8 cellular contexts compared by ENCODE assay signal in genomic region chr19:3573162-3573857, GRCh38. TPM values are rescaled to one million over a fixed set of nuclear protein-coding genes. Genes with fewer than 3 reads are reported as not detected.
DNase-seq lines count a peak whose midpoint lies in the region; ATAC-seq and TF ChIP-seq lines count a peak whose summit lies in the region.

No MANE protein-coding gene starts in this region.

- no peak for TF ChIP-seq CTCF in CD8-positive, alpha-beta T cell (IDR thresholded peaks at IDR 0.05)
- TF ChIP-seq CTCF in GM23338 (conservative IDR thresholded peaks at IDR 0.05; ENCODE audit: low read depth in 2 of 2) (no peak), epithelial cell of esophagus (IDR thresholded peaks at IDR 0.05; ENCODE audit: insufficient read depth, low read depth, low read length, missing control alignments) (no peak), neural progenitor cell (IDR thresholded peaks at IDR 0.05) (no peak)

- peak in 2 of 7 experiments; percentile 27 to 52 for DNase-seq in CD8-positive, alpha-beta T cell
- DNase-seq in GM23338 (ENCODE audit: low spot score), result peak; percentile 51
- peak; percentile 34 for DNase-seq in RKO (ENCODE audit: low spot score)
- no peak for DNase-seq in epithelial cell of esophagus (ENCODE audit: low read depth)
- peak; percentile 61 for DNase-seq in neural progenitor cell (ENCODE audit: low spot score)
- no peak for DNase-seq in mucosa of gallbladder (ENCODE audit: low spot score)
- no peak for DNase-seq in cortex of kidney (lab: John Stamatoyannopoulos, UW)

- no peaks in the 10 kb centered on the region for H3K79me2 ChIP-seq in GM23338 (replicated peaks; ENCODE audit: insufficient read depth)
- peaks cover 6% of the 10 kb centered on the region for H3K79me2 ChIP-seq in neural progenitor cell (ENCODE audit: low read depth)

- H3K9me3 Mint-ChIP-seq in CD8-positive, alpha-beta T cell, result no peaks in the 10 kb centered on the region
- no peaks in the 10 kb centered on the region for H3K9me3 Mint-ChIP-seq in GM23338
- no peaks in the 10 kb centered on the region for H3K9me3 Mint-ChIP-seq in neural progenitor cell

- no peak for ATAC-seq in CD8-positive, alpha-beta T cell
- ATAC-seq in GM23338 (peak; percentile 2), GM21381 (IDR thresholded peaks at IDR 0.05; ENCODE audit: unreplicated experiment) (no peak)

- intact Hi-C loops in CD8-positive, alpha-beta T cell (cut with DNase I, micrococcal nuclease), result loop anchor here (2.0 to 5.0 kb wide), 3 partner anchors 67 to 414 kb away; partner anchors contain the start of genes EEF2 (in 2 of the 2) and FZR1 (in 1 of the 2)

- peak overlapping the region; percentile 45 for H3K27ac ChIP-seq in CD8-positive, alpha-beta T cell (ENCODE audit: low read depth, low read length)
- no peak overlapping the region for H3K27ac ChIP-seq in GM23338 (ENCODE audit: low read depth)
- H3K27ac ChIP-seq in neural progenitor cell, result no peak overlapping the region

- H3K9ac ChIP-seq in neural progenitor cell, result peak overlapping the region; percentile 82

- no peaks in the 10 kb centered on the region for H3K27me3 Mint-ChIP-seq in CD8-positive, alpha-beta T cell (ENCODE audit: low read depth)
- H3K27me3 Mint-ChIP-seq in GM23338 (ENCODE audit: insufficient read depth, low read depth, poor library complexity) (peaks cover 28% of the 10 kb centered on the region), neural progenitor cell (ENCODE audit: insufficient read depth, low read depth) (peaks cover 9% of the 10 kb centered on the region)

- CTCF ChIA-PET in CD8-positive, alpha-beta T cell (lab: Charles Lee), result interaction anchor here (1.0 to 1.5 kb wide), 2 partner anchors 28 to 45 kb away, joined by 3 to 4 read pairs; no protein-coding TSS in a partner anchor

- H3K36me3 ChIP-seq in CD8-positive, alpha-beta T cell (ENCODE audit: insufficient read depth, low read length), result no peaks in the 10 kb centered on the region
- H3K36me3 ChIP-seq in GM23338 (ENCODE audit: insufficient read depth) (no peaks in the 10 kb centered on the region), neural progenitor cell (no peaks in the 10 kb centered on the region)

- H3K4me3 ChIP-seq in CD8-positive, alpha-beta T cell (ENCODE audit: low read depth, low read length), result peak overlapping the region; percentile 65
- H3K4me3 ChIP-seq in GM23338 (peak overlapping the region; percentile 92), epithelial cell of esophagus (ENCODE audit: low read length) (peak overlapping the region; percentile 84), neural progenitor cell (peak overlapping the region; percentile 95)

- H2AFZ ChIP-seq in GM23338 (0 out of 2 replicates have a peak overlapping the region, but pooled peaks have one; percentile 7), neural progenitor cell (replicated peaks) (no peak overlapping the region)

- H3K4me2 ChIP-seq in GM23338 (peak overlapping the region; percentile 91), neural progenitor cell (peak overlapping the region; percentile 93)

- H3K9me2 ChIP-seq in GM23338 (ENCODE audit: insufficient read depth), result no peaks in the 10 kb centered on the region

- H3K9me3 ChIP-seq in CD8-positive, alpha-beta T cell (ENCODE audit: low read length), result no peaks in the 10 kb centered on the region
- H3K9me3 ChIP-seq in neural progenitor cell (ENCODE audit: low read depth), result no peaks in the 10 kb centered on the region

- H3K4me3 Mint-ChIP-seq in CD8-positive, alpha-beta T cell, result peak overlapping the region; percentile 77
- H3K4me3 Mint-ChIP-seq in GM23338 (peak overlapping the region; percentile 77), neural progenitor cell (peak overlapping the region; percentile 88)

- H3K4me1 Mint-ChIP-seq in CD8-positive, alpha-beta T cell (ENCODE audit: low read depth), result peaks cover 18% of the 10 kb centered on the region
- H3K4me1 Mint-ChIP-seq in GM23338, result peaks cover 16% of the 10 kb centered on the region
- peaks cover 29% of the 10 kb centered on the region for H3K4me1 Mint-ChIP-seq in neural progenitor cell

- peaks cover 15% of the 10 kb centered on the region for H3K4me1 ChIP-seq in CD8-positive, alpha-beta T cell (ENCODE audit: insufficient read depth, low read length)
- H3K4me1 ChIP-seq in GM23338 (ENCODE audit: insufficient read depth), result peaks cover 19% of the 10 kb centered on the region
- peaks cover 15% of the 10 kb centered on the region for H3K4me1 ChIP-seq in neural progenitor cell

- H4K20me1 ChIP-seq in GM23338 (replicated peaks; ENCODE audit: insufficient read depth), result peaks cover 6% of the 10 kb centered on the region
- H4K20me1 ChIP-seq in neural progenitor cell (ENCODE audit: low read depth), result peaks cover 51% of the 10 kb centered on the region

- H3F3A ChIP-seq in GM23338 (replicated peaks; ENCODE audit: low read depth) (peaks cover 11% of the 10 kb centered on the region), neural progenitor cell (ENCODE audit: low read depth) (peaks cover 41% of the 10 kb centered on the region)

- no peak overlapping the region for H3K27ac Mint-ChIP-seq in CD8-positive, alpha-beta T cell
- H3K27ac Mint-ChIP-seq in GM23338, result no peak overlapping the region
- no peak overlapping the region for H3K27ac Mint-ChIP-seq in neural progenitor cell

- H3K36me3 Mint-ChIP-seq in CD8-positive, alpha-beta T cell, result peaks cover 12% of the 10 kb centered on the region
- H3K36me3 Mint-ChIP-seq in GM23338 (ENCODE audit: low read depth) (peaks cover 12% of the 10 kb centered on the region), neural progenitor cell (peaks cover 7% of the 10 kb centered on the region)

- POLR2A ChIA-PET in CD8-positive, alpha-beta T cell (lab: Charles Lee), result interaction anchor here (0.9 kb wide), 1 partner anchor 16 kb away, joined by 3 read pairs; the partner anchor contains the start of gene MFSD12

- H3K27me3 ChIP-seq in CD8-positive, alpha-beta T cell (ENCODE audit: insufficient read depth, low read length), result no peaks in the 10 kb centered on the region
- H3K27me3 ChIP-seq in GM23338 (ENCODE audit: insufficient read depth) (no peaks in the 10 kb centered on the region), neural progenitor cell (peaks cover 38% of the 10 kb centered on the region)

TF ChIP-seq in GM23338, 12 proteins besides CTCF, POLR2A, EP300 and RAD21 (continues in another document):
- no peak for TF ChIP-seq ETS1 (IDR thresholded peaks at IDR 0.05)
- no peak for TF ChIP-seq JUNB (IDR thresholded peaks at IDR 0.05; ENCODE audit: unreplicated experiment)
- no peak for TF ChIP-seq EZH2phosphoT487 (IDR thresholded peaks at IDR 0.05; ENCODE audit: unreplicated experiment)
- TF ChIP-seq POLR2AphosphoS5 (IDR thresholded peaks at IDR 0.05; ENCODE audit: low read depth), result no peak

RNA-seq across cellular contexts. Expression of gene HMG20B, which starts 0.6 kb away (rescaled TPM):
- total RNA-seq in CD8-positive, alpha-beta T cell, result 10 to 100 TPM; 32.3 to 37.8 TPM
- total RNA-seq in GM23338 (2014; rRNA removed; shearing (Covaris generic)), result 107 and 130 TPM in 2 replicates
- polyA plus RNA-seq in GM23338 (2016; fragmentation: Nextera tagmentation; extraction: Ambion mirVana), result 74.1 and 77.8 TPM in 2 replicates
- total RNA-seq in neural progenitor cell (ENCODE audit: low replicate concordance), result 51.4 and 135 TPM in 2 replicates
- 100 TPM for total RNA-seq in mucosa of gallbladder

RNA-seq across cellular contexts. Expression of gene GIPC3, which starts 12.0 kb away (rescaled TPM):
- total RNA-seq in CD8-positive, alpha-beta T cell, result under 1 TPM; 0.19 to 0.49 TPM
- 0.59 and 1.6 TPM in 2 replicates for total RNA-seq in GM23338 (2014; rRNA removed; shearing (Covaris generic))
- polyA plus RNA-seq in GM23338 (2016; fragmentation: Nextera tagmentation; extraction: Ambion mirVana), result 0.26 and 0.48 TPM in 2 replicates
- total RNA-seq in neural progenitor cell (ENCODE audit: low replicate concordance) (0.09 TPM in 1 of 2 replicates, not detected in the other), mucosa of gallbladder (1.3 TPM)

RNA-seq across cellular contexts. Expression of gene MFSD12, which starts 15.9 kb away (rescaled TPM):
- 10 to 100 TPM; 42.3 to 42.7 TPM for total RNA-seq in CD8-positive, alpha-beta T cell
- 75.5 and 91.1 TPM in 2 replicates for total RNA-seq in GM23338 (2014; rRNA removed; shearing (Covaris generic))
- polyA plus RNA-seq in GM23338 (2016; fragmentation: Nextera tagmentation; extraction: Ambion mirVana), result 35.3 and 36.1 TPM in 2 replicates
- 34.1 and 47.6 TPM in 2 replicates for total RNA-seq in neural progenitor cell (ENCODE audit: low replicate concordance)
- total RNA-seq in mucosa of gallbladder, result 64.1 TPM

RNA-seq across cellular contexts. Expression of gene TBXA2R, which starts 33.4 kb away (rescaled TPM):
- 1 to 10 TPM; 2.3 to 2.6 TPM for total RNA-seq in CD8-positive, alpha-beta T cell
- 0.73 and 0.82 TPM in 2 replicates for total RNA-seq in GM23338 (2014; rRNA removed; shearing (Covaris generic))
- polyA plus RNA-seq in GM23338 (2016; fragmentation: Nextera tagmentation; extraction: Ambion mirVana), result 0.42 and 0.47 TPM in 2 replicates
- total RNA-seq in neural progenitor cell (ENCODE audit: low replicate concordance) (0.09 TPM in 1 of 2 replicates, not detected in the other), mucosa of gallbladder (4.9 TPM)

RNA-seq across cellular contexts. Expression of gene TEKTIP1, which starts 34.3 kb away (rescaled TPM):
- total RNA-seq in CD8-positive, alpha-beta T cell, result 1 to 10 TPM; 5.2 to 6.4 TPM
- not detected in 2 replicates for total RNA-seq in GM23338 (2014; rRNA removed; shearing (Covaris generic))
- polyA plus RNA-seq in GM23338 (2016; fragmentation: Nextera tagmentation; extraction: Ambion mirVana), result 0.50 TPM in 1 of 2 replicates, not detected in the other
- total RNA-seq in neural progenitor cell (ENCODE audit: low replicate concordance), result not detected in 2 replicates
- 10.3 TPM for total RNA-seq in mucosa of gallbladder

Comparison
In these comparisons a context has a peak if more than half of its experiments do, and no peak if none do; other contexts are left out.
1. DNase-seq: peak in GM23338 (single experiment), RKO (single experiment) and neural progenitor cell (single experiment); none in epithelial cell of esophagus (single experiment), mucosa of gallbladder (single experiment) and cortex of kidney (single experiment).
2. Peak in every context shown above with its lines, with median percentiles within 50 percentile points of each other: H3K4me3 ChIP-seq and H3K4me3 Mint-ChIP-seq.